Comparison of ENCODE assay signal across 8 cellular contexts in genomic region chr12:46472893-46473633, GRCh38.
DNase-seq lines count a peak whose midpoint lies in the region; ATAC-seq and TF ChIP-seq lines count a peak whose summit lies in the region.

No MANE protein-coding gene starts in this region.

- peaks cover 24% of the 10 kb centered on the region for H3K4me1 ChIP-seq in body of pancreas
- H3K4me1 ChIP-seq in muscle layer of duodenum (ENCODE audit: control insufficient read depth in 1 of 2, insufficient read depth in 2 of 2, low read length in 2 of 2) = peaks cover 11 to 16% of the 10 kb centered on the region in 2 donors

- WGBS in body of pancreas, 2 donors = 9 to 14% methylated on average over 4 of the region's 4 CpGs

- TF ChIP-seq RAD21 in Ishikawa (IDR thresholded peaks at IDR 0.05; ENCODE audit: low read depth) = no peak

- TF ChIP-seq POLR2A in body of pancreas (IDR thresholded peaks at IDR 0.05) = no peak

- H3K36me3 ChIP-seq in body of pancreas (replicated peaks in 1 of 2; ENCODE audit: insufficient read depth in 1 of 2, low read depth in 2 of 2) = no peaks in the 10 kb centered on the region
- H3K36me3 ChIP-seq in muscle layer of duodenum (ENCODE audit: control insufficient read depth in 1 of 2, insufficient read depth in 2 of 2, low read length in 2 of 2) = no peaks in the 10 kb centered on the region

- H3K4me3 ChIP-seq in body of pancreas (no peak overlapping the region), muscle layer of duodenum (ENCODE audit: low read depth in 1 of 2, low read length in 2 of 2) (no peak overlapping the region)

- TF ChIP-seq CTCF in body of pancreas (IDR thresholded peaks at IDR 0.05) = no peak

- H3K9me3 ChIP-seq in body of pancreas = no peaks in the 10 kb centered on the region
- H3K9me3 ChIP-seq in muscle layer of duodenum (ENCODE audit: control insufficient read depth in 1 of 2, low read length in 2 of 2) = no peaks in the 10 kb centered on the region

- in situ Hi-C loops in Caki2 (cut with HindIII; ENCODE audit: low pct_unique_long_range_greater_than_20kb, low sequenced_read_pairs) = no loop called here

- intact Hi-C loops in body of pancreas (cut with DNase I) (no loop called here), posterior vena cava (cut with DNase I) (no loop called here)

- H3K27ac ChIP-seq in body of pancreas (peak overlapping the region; percentile 64 to 85 (median 78)), muscle layer of duodenum (ENCODE audit: low read length) (peak overlapping the region; percentile 84)

- DNase-seq in Caki2 (ENCODE audit: low read depth) (peak; percentile 67), body of pancreas (peak in 2 of 4 donors; percentile 27 to 51), AG20443 (ENCODE audit: low spot score) (no peak), posterior vena cava (ENCODE audit: low spot score) (no peak)

- H3K27me3 ChIP-seq in body of pancreas = no peaks in the 10 kb centered on the region
- H3K27me3 ChIP-seq in muscle layer of duodenum (ENCODE audit: low read depth, low read length) = no peaks in the 10 kb centered on the region

- no peak; the same call in 1 of the 2 replicates for TF ChIP-seq EP300 in Ishikawa (IDR thresholded peaks at IDR 0.05; ENCODE audit: borderline replicate concordance)

- ATAC-seq in body of pancreas (peak; percentile 55), HG03354 (IDR thresholded peaks at IDR 0.05; ENCODE audit: poor library complexity, severe bottlenecking, unreplicated experiment) (no peak), HG03045 (IDR thresholded peaks at IDR 0.05; ENCODE audit: unreplicated experiment) (no peak)

TF ChIP-seq in Ishikawa, 13 proteins besides CTCF, POLR2A, EP300 and RAD21:
- TF ChIP-seq TCF12 (IDR thresholded peaks at IDR 0.05; ENCODE audit: low read depth) (0 out of 2 replicates have a peak, but pooled peaks have one; percentile 31), FOXM1 (IDR thresholded peaks at IDR 0.05; ENCODE audit: borderline replicate concordance, low read depth) (peak; percentile 46; the same call in 1 of the 2 replicates), NFIC (IDR thresholded peaks at IDR 0.05) (peak; percentile 98), MAX (IDR thresholded peaks at IDR 0.05) (no peak), ZBTB7A (IDR thresholded peaks at IDR 0.05; ENCODE audit: low read depth) (no peak), USF1 (IDR thresholded peaks at IDR 0.05) (no peak), EGR1 (IDR thresholded peaks at IDR 0.05) (no peak), YY1 (IDR thresholded peaks at IDR 0.05; ENCODE audit: low read depth) (no peak), TEAD4 (IDR thresholded peaks at IDR 0.05) (peak; percentile 60), CEBPB (IDR thresholded peaks at IDR 0.05) (peak; percentile 32; the same call in 1 of the 2 replicates), TAF1 (IDR thresholded peaks at IDR 0.05; ENCODE audit: low read depth) (no peak), REST (IDR thresholded peaks at IDR 0.05; ENCODE audit: low read depth) (no peak), CREB1 (IDR thresholded peaks at IDR 0.05; ENCODE audit: low read depth) (no peak)
